ENCODE assay signal across 26 cellular contexts in genomic region chr3:27133062-27133461, GRCh38.
"Had no signal": no experiment of that assay in that cellular context is flagged by ENCODE, and none has a peak within 500 bp of the region (broad histone marks: within the 10 kb centered on the region; RNA-seq: fewer than 3 reads in every experiment).

No MANE protein-coding gene starts in this region.

- H3K4me3 Mint-ChIP-seq: dendritic cell treated with granulocyte-macrophage colony-stimulating factor and Interleukin-4, amounts not matched to agents 40 ng/mL and 50 ng/mL, for 4 days; endodermal cell; natural killer cell; stimulated activated effector memory CD8-positive, alpha-beta T cell treated with anti-CD3 and anti-CD28 coated beads, Interleukin-12 subunit alpha, Interleukin-12 subunit beta, amount 100 ng/mL, for 72 hours; type B pancreatic cell had no signal

- H3K4me2 ChIP-seq: hepatocyte had no signal

- H3K79me2 ChIP-seq: hepatocyte had no signal

- DNase-seq: central memory CD4-positive, alpha-beta T cell; colonic mucosa; effector CD8-positive, alpha-beta T cell; endodermal cell; foreskin keratinocyte; heart left ventricle; kidney; left ventricle myocardium superior; lower lobe of right lung; natural killer cell; occipital lobe; ovary; posterior cingulate gyrus; stimulated activated CD4-positive, alpha-beta T cell treated with anti-CD3 and anti-CD28 coated beads, Interleukin-2, amount 100 ng/mL, for 24 hours; stimulated activated CD4-positive, alpha-beta T cell treated with anti-CD3 and anti-CD28 coated beads, Interleukin-4, amount 100 ng/mL, for 24 hours; stimulated activated naive CD8-positive, alpha-beta T cell treated with anti-CD3 and anti-CD28 coated beads, Interleukin-15, Interleukin-2, amounts not matched to agents 100 U/mL and 50 U/mL, for 24 hours; substantia nigra; testis; tibial artery had no signal

- H3K9me3 ChIP-seq: colonic mucosa, gastroesophageal sphincter, heart left ventricle, lower lobe of right lung, ovary, testis, tibial artery had no signal

- H3K4me1 Mint-ChIP-seq: natural killer cell; stimulated activated effector memory CD8-positive, alpha-beta T cell treated with anti-CD3 and anti-CD28 coated beads, Interleukin-12 subunit alpha, Interleukin-12 subunit beta, amount 100 ng/mL, for 72 hours had no signal

- H3K4me1 ChIP-seq: colonic mucosa, foreskin keratinocyte, lower lobe of right lung, testis had no signal

- ATAC-seq: foreskin keratinocyte; gastroesophageal sphincter; heart left ventricle; left ventricle myocardium superior; lower lobe of right lung; natural killer cell; sciatic nerve; stimulated activated effector memory CD8-positive, alpha-beta T cell treated with anti-CD3 and anti-CD28 coated beads, Interleukin-12 subunit alpha, Interleukin-12 subunit beta, amount 100 ng/mL, for 72 hours; stimulated activated naive CD8-positive, alpha-beta T cell treated with anti-CD3 and anti-CD28 coated beads, Interleukin-15, Interleukin-2, amounts not matched to agents 100 U/mL and 50 U/mL, for 24 hours had no signal

- H3K27me3 Mint-ChIP-seq: type B pancreatic cell had no signal

- H3K36me3 Mint-ChIP-seq: natural killer cell; stimulated activated effector memory CD8-positive, alpha-beta T cell treated with anti-CD3 and anti-CD28 coated beads, Interleukin-12 subunit alpha, Interleukin-12 subunit beta, amount 100 ng/mL, for 72 hours; type B pancreatic cell had no signal

- H3K27me3 ChIP-seq: colonic mucosa, foreskin keratinocyte, gastroesophageal sphincter, heart left ventricle, hepatocyte, ovary, testis, tibial artery had no signal

- FAIRE-seq: kidney, urothelium cell line had no signal

- H3K36me3 ChIP-seq: colonic mucosa, gastroesophageal sphincter, heart left ventricle, lower lobe of right lung, ovary, tibial artery had no signal

- H3K4me3 ChIP-seq: colonic mucosa, gastroesophageal sphincter, heart left ventricle, hepatocyte, lower lobe of right lung, ovary, testis, tibial artery had no signal

- H3K27ac Mint-ChIP-seq: dendritic cell treated with granulocyte-macrophage colony-stimulating factor and Interleukin-4, amounts not matched to agents 40 ng/mL and 50 ng/mL, for 4 days; endodermal cell; natural killer cell; stimulated activated effector memory CD8-positive, alpha-beta T cell treated with anti-CD3 and anti-CD28 coated beads, Interleukin-12 subunit alpha, Interleukin-12 subunit beta, amount 100 ng/mL, for 72 hours; type B pancreatic cell had no signal

- H3K9me3 Mint-ChIP-seq: dendritic cell treated with granulocyte-macrophage colony-stimulating factor and Interleukin-4, amounts not matched to agents 40 ng/mL and 50 ng/mL, for 4 days; endodermal cell; natural killer cell; stimulated activated effector memory CD8-positive, alpha-beta T cell treated with anti-CD3 and anti-CD28 coated beads, Interleukin-12 subunit alpha, Interleukin-12 subunit beta, amount 100 ng/mL, for 72 hours; type B pancreatic cell had no signal

- H3K27ac ChIP-seq: colonic mucosa, foreskin keratinocyte, gastroesophageal sphincter, heart left ventricle, hepatocyte, lower lobe of right lung, ovary, testis, tibial artery had no signal

- H2AFZ ChIP-seq: hepatocyte had no signal
